Comparison of ENCODE assay signal across 9 cellular contexts in the genomic region with DNA sequence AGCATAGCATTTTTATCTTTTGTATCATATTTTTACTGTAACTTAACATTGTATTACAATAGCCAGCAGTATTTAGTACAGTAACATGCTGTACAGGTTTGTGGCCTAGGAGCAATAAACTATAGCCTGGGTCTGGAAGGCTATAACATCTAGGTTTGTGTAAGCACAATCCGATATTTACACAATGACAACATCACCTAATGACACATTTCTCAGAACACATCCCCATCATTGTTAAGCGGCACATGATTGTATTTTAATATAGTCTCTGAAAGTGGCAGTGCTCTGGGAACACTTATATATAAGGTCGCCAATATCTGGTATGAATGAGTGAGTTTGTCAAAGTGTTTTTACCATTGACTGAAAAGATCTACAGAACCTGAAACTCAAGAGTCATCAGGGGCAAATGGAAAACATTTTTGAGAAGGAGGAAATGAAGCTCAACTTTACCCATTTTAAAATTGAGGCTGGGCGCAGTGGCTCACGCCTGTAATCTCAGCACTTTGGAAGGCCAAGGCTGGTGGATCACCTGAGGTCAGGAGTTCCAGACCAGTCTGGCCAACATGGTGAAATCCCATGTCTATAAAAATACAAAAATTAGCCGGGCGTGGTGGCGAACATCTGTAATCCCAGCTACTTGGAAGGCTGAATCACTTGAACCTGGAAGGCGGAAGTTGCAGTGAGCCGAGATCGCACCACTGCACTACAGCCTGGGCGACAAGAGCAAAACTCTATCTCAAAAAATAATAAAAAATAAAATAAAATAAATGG. TPM values are rescaled to one million over a fixed set of nuclear protein-coding genes. Genes with fewer than 3 reads are reported as not detected.
DNase-seq lines count a peak whose midpoint lies in the region; ATAC-seq, FAIRE-seq and TF ChIP-seq lines count a peak whose summit lies in the region.
"Had no signal": no experiment of that assay in that cellular context is flagged by ENCODE, and none has a peak within 500 bp of the region (broad histone marks: within the 10 kb centered on the region; RNA-seq: fewer than 3 reads in every experiment).

No MANE protein-coding gene starts in this region.

- peak overlapping the region; percentile 84 for H3K27ac Mint-ChIP-seq in activated naive CD8-positive, alpha-beta T cell
- H3K27ac Mint-ChIP-seq in memory B cell (peak overlapping the region; percentile 52), immature natural killer cell (peak overlapping the region in 3 of 6 donors; percentile 7 to 69 (median 23))

- peak; percentile 45 for ATAC-seq in memory B cell (ENCODE audit: low read depth)

- TF ChIP-seq CTCF in 22Rv1 (IDR thresholded peaks at IDR 0.05), result no peak

- no peaks in the 10 kb centered on the region for H3K27me3 Mint-ChIP-seq in activated naive CD8-positive, alpha-beta T cell
- peaks cover 1% of the 10 kb centered on the region for H3K27me3 Mint-ChIP-seq in memory B cell
- peaks cover 2% of the 10 kb centered on the region in 3 donors for H3K27me3 Mint-ChIP-seq in immature natural killer cell (ENCODE audit: low read depth in 3 of 3)

- H3K27ac ChIP-seq in 22Rv1, result 0 out of 2 replicates have a peak overlapping the region, but pooled peaks have one; percentile 13

- no peaks in the 10 kb centered on the region for H3K9me3 Mint-ChIP-seq in activated naive CD8-positive, alpha-beta T cell (ENCODE audit: low read depth)
- H3K9me3 Mint-ChIP-seq in memory B cell (no peaks in the 10 kb centered on the region), immature natural killer cell (no peaks in the 10 kb centered on the region)

- no peak for DNase-seq in H54 (ENCODE audit: insufficient read length, low spot score)
- no peak for DNase-seq in memory B cell (ENCODE audit: low spot score in 2 of 2)
- no peak for DNase-seq in NCI-H524 (lab: John Stamatoyannopoulos, UW)
- no peak for DNase-seq in HPDE6-E6E7 (ENCODE audit: extremely low spot score)
- DNase-seq in immature natural killer cell, result no peak
- DNase-seq in KG1 (lab: John Stamatoyannopoulos, UW), result no peak

- no peak for TF ChIP-seq POLR2A in H54 (IDR thresholded peaks at IDR 0.05; ENCODE audit: low read depth, low read length)

- H3K36me3 Mint-ChIP-seq in activated naive CD8-positive, alpha-beta T cell, result peaks cover 3% of the 10 kb centered on the region
- H3K36me3 Mint-ChIP-seq in memory B cell, result no peaks in the 10 kb centered on the region
- H3K36me3 Mint-ChIP-seq in immature natural killer cell, result no peaks in the 10 kb centered on the region

- peaks cover 29% of the 10 kb centered on the region for H3K4me1 Mint-ChIP-seq in activated naive CD8-positive, alpha-beta T cell (ENCODE audit: low read depth)
- H3K4me1 Mint-ChIP-seq in memory B cell, result peaks cover 8% of the 10 kb centered on the region
- peaks cover 31 to 46% of the 10 kb centered on the region in 2 donors for H3K4me1 Mint-ChIP-seq in immature natural killer cell

- FAIRE-seq in H54 (lab: Jason Lieb, UNC), result peak; percentile 58
- FAIRE-seq: G401.6 had no signal

- H3K4me3 Mint-ChIP-seq in activated naive CD8-positive, alpha-beta T cell, result peak overlapping the region; percentile 68
- peak overlapping the region; percentile 68 for H3K4me3 Mint-ChIP-seq in memory B cell
- peak overlapping the region in 2 of 5 donors; percentile 38 to 57 for H3K4me3 Mint-ChIP-seq in immature natural killer cell

RNA-seq across cellular contexts. Expression of a gene that starts 38.8 kb away (rescaled TPM):
- polyA plus RNA-seq in immature natural killer cell, result 10 to 100 TPM; 30.8 to 49.7 (median 44.6) TPM
